In genomic region chr4:105677689-105678088, GRCh38 we compare ENCODE assay signal across 17 cellular contexts. TPM values are rescaled to one million over a fixed set of nuclear protein-coding genes. Genes with fewer than 3 reads are reported as not detected.
DNase-seq lines count a peak whose midpoint lies in the region; ATAC-seq, FAIRE-seq and TF ChIP-seq lines count a peak whose summit lies in the region.
"Had no signal": no experiment of that assay in that cellular context is flagged by ENCODE, and none has a peak within 500 bp of the region (broad histone marks: within the 10 kb centered on the region; RNA-seq: fewer than 3 reads in every experiment).

No MANE protein-coding gene starts in this region.

- DNase-seq in HEK293T (ENCODE audit: extremely low spot score) (no peak), colonic mucosa (peak; percentile 28), left colon (peak in 1 of 2 donors; percentile 27), renal cortical epithelial cell (ENCODE audit: low read depth) (peak; percentile 80), vagina (ENCODE audit: extremely low spot score in 2 of 2) (no peak), GM12891 (ENCODE audit: insufficient read length, low spot score) (no peak)
- DNase-seq: 8988T; Caco-2; CD4-positive, CD25-positive, alpha-beta regulatory T cell; GOT3; H9 had no signal

- TF ChIP-seq POLR2A in vagina (IDR thresholded peaks at IDR 0.05) (no peak), GM12891 (IDR thresholded peaks at IDR 0.05; ENCODE audit: low read depth, low read length) (no peak)

- FAIRE-seq in GM12891 (lab: Jason Lieb, UNC), result no peak
- FAIRE-seq: D721Med, GM12892, GM18507 had no signal

- H3K27me3 ChIP-seq in colonic mucosa (no peaks in the 10 kb centered on the region), vagina (no peaks in the 10 kb centered on the region)
- H3K27me3 ChIP-seq: BLaER1 treated with 17β-estradiol and CSF1 and Interleukin-3, amounts not matched to agents 10 nM and 100 nM had no signal

- intact Hi-C loops in colonic mucosa (cut with DNase I), result loop anchor here (10.0 kb wide), 1 partner anchor 153 kb away; no protein-coding TSS in a partner anchor
- intact Hi-C loops in left colon (cut with DNase I, micrococcal nuclease), result no loop called here
- intact Hi-C loops in vagina (cut with DNase I), result no loop called here

- TF ChIP-seq CTCF in colonic mucosa (IDR thresholded peaks at IDR 0.05) (no peak), vagina (IDR thresholded peaks at IDR 0.05) (no peak)

- no peak overlapping the region for H3K4me3 ChIP-seq in colonic mucosa
- no peak overlapping the region for H3K4me3 ChIP-seq in vagina
- H3K4me3 ChIP-seq: BLaER1 treated with 17β-estradiol and CSF1 and Interleukin-3, amounts not matched to agents 10 nM and 100 nM had no signal

- CTCF ChIA-PET in HEK293T (lab: Yijun Ruan, JAX), result interaction anchor here (0.6 kb wide), 1 partner anchor 416 kb away, joined by 3 read pairs; no protein-coding TSS in a partner anchor

- H3K9me3 ChIP-seq in colonic mucosa (no peaks in the 10 kb centered on the region), vagina (no peaks in the 10 kb centered on the region)
- H3K9me3 ChIP-seq: BLaER1 treated with 17β-estradiol and CSF1 and Interleukin-3, amounts not matched to agents 10 nM and 100 nM; Caco-2 had no signal

- POLR2A ChIA-PET in HEK293T (lab: Yijun Ruan, JAX), result no interaction called here

- H3K27ac ChIP-seq in colonic mucosa (peak overlapping the region; percentile 7), vagina (no peak overlapping the region)
- H3K27ac ChIP-seq: BLaER1 treated with 17β-estradiol and CSF1 and Interleukin-3, amounts not matched to agents 10 nM and 100 nM had no signal

- H3K4me1 ChIP-seq in colonic mucosa, result peaks cover 5% of the 10 kb centered on the region
- H3K4me1 ChIP-seq in vagina, result no peaks in the 10 kb centered on the region
- H3K4me1 ChIP-seq: BLaER1 treated with 17β-estradiol and CSF1 and Interleukin-3, amounts not matched to agents 10 nM and 100 nM; Caco-2 had no signal

- no peak overlapping the region for H3K9ac ChIP-seq in colonic mucosa (ENCODE audit: low read depth in 2 of 2, low read length in 2 of 2)
- H3K9ac ChIP-seq: BLaER1 treated with 17β-estradiol and CSF1 and Interleukin-3, amounts not matched to agents 10 nM and 100 nM had no signal

- ATAC-seq in left colon (peak; percentile 84), GM21423 (IDR thresholded peaks at IDR 0.05; ENCODE audit: unreplicated experiment) (no peak), GM21367 (IDR thresholded peaks at IDR 0.05; ENCODE audit: unreplicated experiment) (no peak)

- H3K36me3 ChIP-seq in colonic mucosa (no peaks in the 10 kb centered on the region), vagina (peaks cover 0 to 7% of the 10 kb centered on the region in 2 donors)

TF ChIP-seq in HEK293T, 16 proteins besides CTCF, POLR2A, EP300 and RAD21:
- no peak for TF ChIP-seq ZNF384 (IDR thresholded peaks at IDR 0.05)
- TF ChIP-seq, protein P1, sequence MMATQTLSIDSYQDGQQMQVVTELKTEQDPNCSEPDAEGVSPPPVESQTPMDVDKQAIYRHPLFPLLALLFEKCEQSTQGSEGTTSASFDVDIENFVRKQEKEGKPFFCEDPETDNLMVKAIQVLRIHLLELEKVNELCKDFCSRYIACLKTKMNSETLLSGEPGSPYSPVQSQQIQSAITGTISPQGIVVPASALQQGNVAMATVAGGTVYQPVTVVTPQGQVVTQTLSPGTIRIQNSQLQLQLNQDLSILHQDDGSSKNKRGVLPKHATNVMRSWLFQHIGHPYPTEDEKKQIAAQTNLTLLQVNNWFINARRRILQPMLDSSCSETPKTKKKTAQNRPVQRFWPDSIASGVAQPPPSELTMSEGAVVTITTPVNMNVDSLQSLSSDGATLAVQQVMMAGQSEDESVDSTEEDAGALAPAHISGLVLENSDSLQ (IDR thresholded peaks at IDR 0.05), result peak; percentile 15; the same call in 1 of the 2 replicates

TF ChIP-seq in GM12891, 5 proteins besides CTCF, POLR2A, EP300 and RAD21:
- no peak for TF ChIP-seq TAF1 (IDR thresholded peaks at IDR 0.05; ENCODE audit: low read depth, low read length)
- TF ChIP-seq PAX5 (IDR thresholded peaks at IDR 0.05; ENCODE audit: insufficient read depth, low read length, severe bottlenecking), result no peak
- no peak for TF ChIP-seq POLR2AphosphoS5 (IDR thresholded peaks at IDR 0.05; ENCODE audit: low read depth, low read length)
- no peak for TF ChIP-seq SPI1 (IDR thresholded peaks at IDR 0.05; ENCODE audit: low read depth, low read length)
- TF ChIP-seq POU2F2 (IDR thresholded peaks at IDR 0.05; ENCODE audit: low read depth, low read length), result no peak

RNA-seq across cellular contexts. Expression of gene INTS12, which starts 30.8 kb away (rescaled TPM):
- total RNA-seq in colonic mucosa (10 to 100 TPM; 14.1 to 18.0 TPM), left colon (10 to 100 TPM; 13.2 to 15.2 TPM), renal cortical epithelial cell (18.2 and 27.5 TPM in 2 replicates), vagina (18.2 TPM)
- polyA plus RNA-seq in GM12891 (2012; ENCODE audit: low read depth, missing spikeins), result 26.7 TPM

RNA-seq across cellular contexts. Expression of gene GSTCD, which starts 30.9 kb away (rescaled TPM):
- total RNA-seq in colonic mucosa (10 to 100 TPM in 1 of 2 donors, 1 to 10 TPM in 1; 9.0 to 17.5 TPM), left colon (1 to 10 TPM; 6.4 to 7.8 TPM), renal cortical epithelial cell (33.0 and 36.3 TPM in 2 replicates), vagina (9.1 TPM)
- 4.2 TPM for polyA plus RNA-seq in GM12891 (2012; ENCODE audit: low read depth, missing spikeins)

Comparison
In these comparisons a context has a peak if more than half of its experiments do, and no peak if none do; other contexts are left out.
1. DNase-seq: peak in colonic mucosa (single experiment) and renal cortical epithelial cell (single experiment); none in HEK293T (single experiment), vagina (0 of 2) and GM12891 (single experiment).